Comparison of ENCODE assay signal across 14 cellular contexts in genomic region chr20:34534391-34535165, GRCh38.
"Had no signal": no experiment of that assay in that cellular context is flagged by ENCODE, and none has a peak within 500 bp of the region (broad histone marks: within the 10 kb centered on the region; RNA-seq: fewer than 3 reads in every experiment).

No MANE protein-coding gene starts in this region.

- H3K27me3 ChIP-seq: brain microvascular endothelial cell, stomach, uterus had no signal

- H3K36me3 ChIP-seq: uterus had no signal

- H3K4me3 Mint-ChIP-seq: activated naive CD8-positive, alpha-beta T cell treated with anti-CD3 and anti-CD28 coated beads for 36 hours; dendritic cell treated with granulocyte-macrophage colony-stimulating factor and Interleukin-4, amounts not matched to agents 40 ng/mL and 50 ng/mL, for 4 days; naive thymus-derived CD4-positive, alpha-beta T cell had no signal

- H3K27me3 Mint-ChIP-seq: activated naive CD8-positive, alpha-beta T cell treated with anti-CD3 and anti-CD28 coated beads for 36 hours; dendritic cell treated with granulocyte-macrophage colony-stimulating factor and Interleukin-4, amounts not matched to agents 40 ng/mL and 50 ng/mL, for 4 days; naive thymus-derived CD4-positive, alpha-beta T cell had no signal

- ATAC-seq: naive thymus-derived CD4-positive, alpha-beta T cell had no signal

- H3K9me3 ChIP-seq: stomach, uterus had no signal

- H3K4me1 ChIP-seq: uterus had no signal

- H3K27ac Mint-ChIP-seq: activated naive CD8-positive, alpha-beta T cell treated with anti-CD3 and anti-CD28 coated beads for 36 hours; dendritic cell treated with granulocyte-macrophage colony-stimulating factor and Interleukin-4, amounts not matched to agents 40 ng/mL and 50 ng/mL, for 4 days had no signal

- H3K4me3 ChIP-seq: lung, stomach, uterus had no signal

- H3K27ac ChIP-seq: brain microvascular endothelial cell, stomach, uterus had no signal

- DNase-seq: activated CD4-positive, alpha-beta T cell treated with anti-CD3 and anti-CD28 coated beads, Interleukin-2, amount 50 U/mL, for 48 hours; activated CD4-positive, CD25-positive, alpha-beta regulatory T cell treated with anti-CD3 and anti-CD28 coated beads, Interleukin-2, amount 50 U/mL, for 72 hours; activated naive CD8-positive, alpha-beta T cell treated with anti-CD3 and anti-CD28 coated beads for 36 hours; activated T-cell treated with anti-CD3 and anti-CD28 coated beads, Interleukin-2, amount 50 U/mL, for 1 hour; brain microvascular endothelial cell; cerebellar nuclear complex; naive thymus-derived CD4-positive, alpha-beta T cell; stimulated activated CD4-positive, alpha-beta T cell treated with anti-CD3 and anti-CD28 coated beads, Interleukin-15, amount 100 ng/mL, for 24 hours; stimulated activated CD4-positive, alpha-beta T cell treated with anti-CD3 and anti-CD28 coated beads, Interleukin-4, amount 100 ng/mL, for 4 hours; stomach; SW 1271; uterus had no signal

- H3K4me1 Mint-ChIP-seq: activated naive CD8-positive, alpha-beta T cell treated with anti-CD3 and anti-CD28 coated beads for 36 hours had no signal
